In the genomic region with DNA sequence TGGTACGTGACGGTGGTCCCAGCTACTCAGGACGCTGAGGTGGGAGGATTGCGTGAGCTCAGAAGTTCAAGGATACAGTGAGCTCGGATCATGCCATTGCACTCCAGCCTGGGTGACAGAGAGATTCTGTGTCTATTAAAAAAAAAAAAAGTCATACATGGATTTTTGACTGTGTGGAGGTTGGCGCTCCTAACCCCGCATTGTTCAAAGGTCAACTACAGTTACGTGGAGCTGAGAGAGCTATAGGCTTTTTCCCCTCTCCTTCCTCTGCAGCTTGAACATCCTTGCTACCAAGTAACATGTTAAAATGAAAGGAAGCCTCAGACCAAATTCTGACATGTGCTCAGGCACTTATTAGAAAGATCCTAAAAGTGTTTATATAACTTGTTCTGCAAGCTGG, we compare ENCODE assay signal across 20 cellular contexts. TPM values are rescaled to one million over a fixed set of nuclear protein-coding genes. Genes with fewer than 3 reads are reported as not detected.
A peak's percentile ranks its signal among the peaks of the same experiment; 100 is the strongest.
DNase-seq lines count a peak whose midpoint lies in the region; ATAC-seq, FAIRE-seq and TF ChIP-seq lines count a peak whose summit lies in the region.
"Had no signal": no experiment of that assay in that cellular context is flagged by ENCODE, and none has a peak within 500 bp of the region (broad histone marks: within the 10 kb centered on the region; RNA-seq: fewer than 3 reads in every experiment).

No MANE protein-coding gene starts in this region.

- no peak overlapping the region for H2BK15ac ChIP-seq in neuronal stem cell (ENCODE audit: low read length)

- TF ChIP-seq EP300 in HepG2 (IDR thresholded peaks at IDR 0.05; ENCODE audit: low read depth in 2 of 2, low read length in 2 of 2) = no peak
- no peak for TF ChIP-seq EP300 in HepG2 (CRISPR knock-in tag; IDR thresholded peaks at IDR 0.05; ENCODE audit: borderline replicate concordance)

- CTCF ChIA-PET in HepG2 (lab: Yijun Ruan, JAX; ENCODE audit: low intra/inter-chr PET ratio, low total read pairs) = no interaction called here

- POLR2A ChIA-PET in HepG2 (lab: Yijun Ruan, JAX) = interaction anchor here (0.9 kb wide), 1 partner anchor 12 kb away, joined by 3 read pairs; no protein-coding TSS in a partner anchor

- H3K9me3 ChIP-seq in HepG2 (ENCODE audit: low read length) (no peaks in the 10 kb centered on the region), right lobe of liver (no peaks in the 10 kb centered on the region), Karpas-422 (ENCODE audit: low read length) (no peaks in the 10 kb centered on the region), neuronal stem cell (replicated peaks in 1 of 2; ENCODE audit: control insufficient read depth in 2 of 2, insufficient read depth in 1 of 2, low read depth in 1 of 2, low read length in 2 of 2) (no peaks in the 10 kb centered on the region)
- H3K9me3 ChIP-seq: BLaER1 treated with 17β-estradiol and CSF1 and Interleukin-3, amounts not matched to agents 10 nM and 100 nM; Caco-2 had no signal

- no peak overlapping the region for H4K91ac ChIP-seq in neuronal stem cell (ENCODE audit: low read depth, low read length, poor library complexity)

- ATAC-seq in HepG2 (peak; percentile 25; the same call in 1 of the 3 replicates), right lobe of liver (no peak)
- ATAC-seq: CD8-positive, alpha-beta T cell had no signal

- no peak overlapping the region for H3K18ac ChIP-seq in neuronal stem cell (ENCODE audit: low read length)

- H3K4me1 ChIP-seq in HepG2 (ENCODE audit: insufficient read depth, low read length) (peaks cover 22% of the 10 kb centered on the region), right lobe of liver (no peaks in the 10 kb centered on the region), Karpas-422 (ENCODE audit: low read length) (no peaks in the 10 kb centered on the region), neuronal stem cell (ENCODE audit: control insufficient read depth in 2 of 2, insufficient read depth in 1 of 2, low read depth in 1 of 2, low read length in 2 of 2) (no peaks in the 10 kb centered on the region)
- H3K4me1 ChIP-seq: BLaER1 treated with 17β-estradiol and CSF1 and Interleukin-3, amounts not matched to agents 10 nM and 100 nM; Caco-2 had no signal

- no peak for TF ChIP-seq RAD21 in HepG2 (CRISPR knock-in tag; IDR thresholded peaks at IDR 0.05)

- no peak overlapping the region for H2BK120ac ChIP-seq in neuronal stem cell (ENCODE audit: low read depth, low read length)

- H2AFZ ChIP-seq in HepG2 (ENCODE audit: low read length) (no peak overlapping the region), Karpas-422 (ENCODE audit: low read length) (no peak overlapping the region), neuronal stem cell (ENCODE audit: low read length) (peak overlapping the region; percentile 11)

- H3K14ac ChIP-seq in neuronal stem cell (ENCODE audit: low read length) = no peak overlapping the region

- WGBS in HepG2 (ENCODE audit: low lambda C conversion rate) = 24% methylated on average over 7 of the region's 8 CpGs
- 77% methylated on average over 8 of the region's 8 CpGs for WGBS in right lobe of liver (ENCODE audit: insufficient coverage, low coverage, low lambda C conversion rate, missing lambda C conversion rate)
- no CpG with 5 or more reads among the region's 8 CpGs for WGBS in neuronal stem cell (ENCODE audit: extremely low coverage in 2 of 2, insufficient read length in 2 of 2, insufficient replicate concordance in 1 of 2), 2 donors

- no peak overlapping the region for H3K23ac ChIP-seq in neuronal stem cell (ENCODE audit: low read depth, low read length, poor library complexity)

- no peak overlapping the region for H4K8ac ChIP-seq in neuronal stem cell (ENCODE audit: low read depth, low read length)

- H3K79me2 ChIP-seq in HepG2 (ENCODE audit: insufficient read depth, low read length) (no peaks in the 10 kb centered on the region), Karpas-422 (ENCODE audit: low read length) (no peaks in the 10 kb centered on the region)

- no peak overlapping the region for H3K4me3 ChIP-seq in HepG2 (replicated peaks in 1 of 3; ENCODE audit: insufficient read depth in 1 of 3, low read depth in 2 of 3, low read length in 3 of 3)
- no peak overlapping the region for H3K4me3 ChIP-seq in right lobe of liver
- no peak overlapping the region for H3K4me3 ChIP-seq in Karpas-422 (ENCODE audit: low read length)
- H3K4me3 ChIP-seq in neuronal stem cell (ENCODE audit: low read length in 2 of 2) = no peak overlapping the region
- H3K4me3 ChIP-seq: BLaER1 treated with 17β-estradiol and CSF1 and Interleukin-3, amounts not matched to agents 10 nM and 100 nM had no signal

- in situ Hi-C loops in HepG2 (cut with HindIII; ENCODE audit: extremely low pct_ligation_motif_present, low pct_unique_long_range_greater_than_20kb) = no loop called here

- no peak overlapping the region for H2BK5ac ChIP-seq in neuronal stem cell (ENCODE audit: low read length)

- no peak overlapping the region for H2AK5ac ChIP-seq in neuronal stem cell (ENCODE audit: low read depth, low read length)

- DNase-seq in HepG2 (ENCODE audit: low spot score) (no peak), right lobe of liver (no peak), Karpas-422 (peak; percentile 31), neuronal stem cell (ENCODE audit: low spot score) (no peak), AG20443 (ENCODE audit: low spot score) (no peak)
- DNase-seq in stimulated activated CD4-positive, alpha-beta T cell treated with anti-CD3 and anti-CD28 coated beads, Interleukin-4, amount 100 ng/mL, for 24 hours = no peak
- DNase-seq: 8988T; AML-193; Caco-2; Calu3; CD4-positive, alpha-beta T cell; CD8-positive, alpha-beta T cell; DMS79 treated with DMSO at 0.1 percent for 48 hours; GF-D8 had no signal

- H4K20me1 ChIP-seq in HepG2 (ENCODE audit: insufficient read depth, low read length) (no peaks in the 10 kb centered on the region), Karpas-422 (ENCODE audit: insufficient read depth, low read depth, low read length) (no peaks in the 10 kb centered on the region)
- H4K20me1 ChIP-seq: BLaER1 treated with 17β-estradiol and CSF1 and Interleukin-3, amounts not matched to agents 10 nM and 100 nM had no signal

- TF ChIP-seq POLR2A in HepG2 (IDR thresholded peaks at IDR 0.05; ENCODE audit: insufficient read depth in 1 of 2, low read depth in 2 of 2, low read length in 2 of 2) = no peak
- no peak for TF ChIP-seq POLR2A in right lobe of liver (IDR thresholded peaks at IDR 0.05)

- no peaks in the 10 kb centered on the region for H3K9me2 ChIP-seq in Karpas-422 (replicated peaks; ENCODE audit: insufficient read depth, low read length)

- TF ChIP-seq CTCF in HepG2 (CRISPR knock-in tag; IDR thresholded peaks at IDR 0.05) = no peak
- no peak for TF ChIP-seq CTCF in right lobe of liver (IDR thresholded peaks at IDR 0.05)

- H3K9ac ChIP-seq in HepG2 (ENCODE audit: insufficient read depth, low read depth, low read length) (no peak overlapping the region), Karpas-422 (ENCODE audit: low read length) (no peak overlapping the region), neuronal stem cell (ENCODE audit: low read depth, low read length, poor library complexity) (no peak overlapping the region)
- H3K9ac ChIP-seq: BLaER1 treated with 17β-estradiol and CSF1 and Interleukin-3, amounts not matched to agents 10 nM and 100 nM had no signal

- H3K27ac ChIP-seq in HepG2 (ENCODE audit: extremely low read length, insufficient read depth, low read length) (no peak overlapping the region), right lobe of liver (no peak overlapping the region), Karpas-422 (ENCODE audit: low read length) (no peak overlapping the region), neuronal stem cell (replicated peaks; ENCODE audit: low read length) (no peak overlapping the region)
- H3K27ac ChIP-seq: BLaER1 treated with 17β-estradiol and CSF1 and Interleukin-3, amounts not matched to agents 10 nM and 100 nM; C4-2B had no signal

- intact Hi-C loops in HepG2 (cut with micrococcal nuclease; ENCODE audit: unreplicated experiment) = no loop called here
- intact Hi-C loops in right lobe of liver (cut with DNase I) = no loop called here

- H3K4ac ChIP-seq in neuronal stem cell (ENCODE audit: low read length) = no peak overlapping the region

- no peak for FAIRE-seq in HepG2 (lab: Jason Lieb, UNC)
- FAIRE-seq: D721Med, G401.6, GM12891, GM19239 had no signal

- H3K4me2 ChIP-seq in HepG2 (ENCODE audit: low read depth, low read length) (peak overlapping the region; percentile 10; the same call in 1 of the 2 replicates), Karpas-422 (ENCODE audit: low read depth, low read length, poor library complexity, severe bottlenecking) (no peak overlapping the region), neuronal stem cell (ENCODE audit: insufficient read depth, low read length, poor library complexity, severe bottlenecking) (no peak overlapping the region)
- H3K4me2 ChIP-seq: BLaER1 treated with 17β-estradiol and CSF1 and Interleukin-3, amounts not matched to agents 10 nM and 100 nM had no signal

- H3K36me3 ChIP-seq in HepG2 (replicated peaks in 1 of 2; ENCODE audit: control insufficient read depth in 1 of 2, insufficient read depth in 2 of 2, low read length in 2 of 2) = no peaks in the 10 kb centered on the region
- H3K36me3 ChIP-seq in right lobe of liver = no peaks in the 10 kb centered on the region
- H3K36me3 ChIP-seq in Karpas-422 (ENCODE audit: insufficient read depth, low read length) = no peaks in the 10 kb centered on the region
- H3K36me3 ChIP-seq in neuronal stem cell (replicated peaks in 1 of 2; ENCODE audit: control insufficient read depth in 2 of 2, insufficient read depth in 2 of 2, low read length in 2 of 2) = no peaks in the 10 kb centered on the region
- H3K36me3 ChIP-seq: BLaER1 treated with 17β-estradiol and CSF1 and Interleukin-3, amounts not matched to agents 10 nM and 100 nM had no signal

- BruUV-seq in HepG2 (replicated peaks; lab: Mats Ljungman, UMichigan) = no TSS peak

- H3K79me1 ChIP-seq in neuronal stem cell (ENCODE audit: low read depth, low read length) = no peaks in the 10 kb centered on the region

- H2BK12ac ChIP-seq in neuronal stem cell (ENCODE audit: low read length) = no peak overlapping the region

- H3K27me3 ChIP-seq in HepG2 (ENCODE audit: control insufficient read depth in 1 of 2, insufficient read depth in 2 of 2, low read length in 2 of 2) (peaks cover 0 to 4% of the 10 kb centered on the region in 2 experiments; a peak in 1 of 5 replicates), right lobe of liver (no peaks in the 10 kb centered on the region), Karpas-422 (ENCODE audit: low read length) (no peaks in the 10 kb centered on the region), neuronal stem cell (ENCODE audit: control insufficient read depth in 3 of 3, insufficient read depth in 3 of 3, low read depth in 1 of 3, low read length in 3 of 3) (no peaks in the 10 kb centered on the region)
- H3K27me3 ChIP-seq: BLaER1 treated with 17β-estradiol and CSF1 and Interleukin-3, amounts not matched to agents 10 nM and 100 nM had no signal

RNA-seq across cellular contexts. Expression of gene ST7, which starts 12.6 kb away (rescaled TPM):
- 19.4 and 23.5 TPM in 2 replicates for total RNA-seq in HepG2 (2016; rRNA removed; fragmentation: Illumina TruSeq; extraction: Trizol)
- 28.3 and 28.8 TPM in 2 replicates for total RNA-seq in HepG2 (2016; cell fraction: cytosol; rRNA removed; fragmentation: Illumina TruSeq; extraction: Trizol; ENCODE audit: low read depth)
- total RNA-seq in HepG2 (2016; cell fraction: insoluble cytoplasmic fraction; rRNA removed; fragmentation: Illumina TruSeq; extraction: Trizol) = 17.6 and 21.2 TPM in 2 replicates
- 41.5 and 54.6 TPM in 2 replicates for total RNA-seq in HepG2 (2016; cell fraction: membrane; rRNA removed; fragmentation: Illumina TruSeq; extraction: Trizol)
- 28.2 and 31.4 TPM in 2 replicates for total RNA-seq in HepG2 (2016; cell fraction: nucleus; rRNA removed; fragmentation: Illumina TruSeq; extraction: Trizol)
- 15.4 and 17.3 TPM in 2 replicates for polyA plus RNA-seq in HepG2 (2011; rRNA removed)
- polyA plus RNA-seq in HepG2 (2011; cell fraction: cytosol; rRNA removed) = 9.8 and 14.0 TPM in 2 replicates
- polyA plus RNA-seq in HepG2 (2011; cell fraction: nucleus; rRNA removed) = 10.7 and 11.0 TPM in 2 replicates
- polyA plus RNA-seq in HepG2 (2012) = 10.8 and 12.8 TPM in 2 replicates
- 36.8 and 37.8 TPM in 2 replicates for polyA plus RNA-seq in HepG2 (2016; cell fraction: cytosol; fragmentation: Illumina TruSeq; extraction: Trizol; ENCODE audit: low read depth)
- polyA plus RNA-seq in HepG2 (2016; cell fraction: insoluble cytoplasmic fraction; fragmentation: Illumina TruSeq; extraction: Trizol; ENCODE audit: low read depth) = 22.0 and 24.7 TPM in 2 replicates
- 45.3 and 51.8 TPM in 2 replicates for polyA plus RNA-seq in HepG2 (2016; cell fraction: membrane; fragmentation: Illumina TruSeq; extraction: Trizol; ENCODE audit: low read depth)
- 22.5 and 23.7 TPM in 2 replicates for polyA plus RNA-seq in HepG2 (2016; cell fraction: nucleus; fragmentation: Illumina TruSeq; extraction: Trizol; ENCODE audit: insufficient read depth, low read depth)
- polyA minus RNA-seq in HepG2 (2011; rRNA and poly(A)+ RNA removed; ENCODE audit: low replicate concordance) = 13.2 and 58.2 TPM in 2 replicates
- polyA minus RNA-seq in HepG2 (2011; cell fraction: cytosol; rRNA and poly(A)+ RNA removed) = 15.7 and 18.9 TPM in 2 replicates
- 45.2 and 45.3 TPM in 2 replicates for polyA minus RNA-seq in HepG2 (2011; cell fraction: nucleus; rRNA and poly(A)+ RNA removed)
- total RNA-seq in right lobe of liver = 10 to 100 TPM; 17.4 to 29.9 (median 22.4) TPM
- total RNA-seq in Karpas-422 (2014; rRNA removed; shearing (Covaris generic); ENCODE audit: low replicate concordance) = 2.8 and 4.6 TPM in 2 replicates
- polyA plus RNA-seq in neuronal stem cell (2013, experiment 1 of 2) = 4.0 TPM
- polyA plus RNA-seq in neuronal stem cell (2013, experiment 2 of 2) = 3.9 TPM
